18 cellular contexts compared by ENCODE assay signal in the genomic region with DNA sequence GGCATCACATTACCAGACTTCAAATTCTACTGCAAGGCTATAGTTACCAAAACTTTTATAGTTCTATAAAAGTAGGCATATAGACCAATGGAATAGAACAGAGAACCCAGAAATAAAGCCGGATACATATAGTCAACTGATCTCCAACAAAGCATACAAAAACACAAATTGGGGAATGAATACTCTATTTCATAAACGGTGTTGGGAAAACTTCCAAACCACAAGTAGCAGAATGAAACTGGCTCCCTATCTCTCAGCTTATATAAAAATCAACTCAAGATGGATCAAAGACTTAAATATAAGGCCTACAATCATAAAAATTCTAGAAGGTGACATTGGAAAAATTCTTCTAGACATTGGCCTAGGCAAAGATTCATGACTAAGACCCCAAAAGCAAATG.
DNase-seq lines count a peak whose midpoint lies in the region; ATAC-seq lines count a peak whose summit lies in the region.
"Had no signal": no experiment of that assay in that cellular context is flagged by ENCODE, and none has a peak within 500 bp of the region (broad histone marks: within the 10 kb centered on the region; RNA-seq: fewer than 3 reads in every experiment).

No MANE protein-coding gene starts in this region.

- H3K36me3 ChIP-seq in adipocyte (ENCODE audit: control insufficient read depth, insufficient read depth, low read length, severe bottlenecking), result no peaks in the 10 kb centered on the region
- H3K36me3 ChIP-seq: BLaER1 had no signal

- DNase-seq in M059J (ENCODE audit: low read depth) (peak; percentile 29), adipocyte (ENCODE audit: low read depth) (peak; percentile 18), fibroblast of gingiva (ENCODE audit: low read depth) (peak; percentile 44), iris pigment epithelial cell (ENCODE audit: low read depth) (peak; percentile 52), left lobe of liver (ENCODE audit: low spot score) (no peak), NCI-H146 treated with DMSO at 0.1 percent for 48 hours (lab: John Stamatoyannopoulos, UW; ENCODE audit: unreplicated experiment) (no peak)
- no peak for DNase-seq in activated effector memory CD4-positive, alpha-beta T cell treated with Interleukin-2 at 50 U/mL for 16 hours
- DNase-seq: 8988T; CD4-positive, alpha-beta memory T cell; DMS153; DMS79; GDM1; GOT3; H7; HFFc6 had no signal

- H3K27me3 ChIP-seq in adipocyte (replicated peaks; ENCODE audit: control insufficient read depth, insufficient read depth, low read length), result no peaks in the 10 kb centered on the region
- H3K27me3 ChIP-seq: BLaER1 had no signal

- H3K4me1 ChIP-seq in adipocyte (ENCODE audit: control insufficient read depth, insufficient read depth, low read length), result peaks cover under 1% of the 10 kb centered on the region
- H3K4me1 ChIP-seq: BLaER1 had no signal

- no peak overlapping the region for H3K9ac ChIP-seq in adipocyte (ENCODE audit: low read length)
- H3K9ac ChIP-seq: BLaER1 had no signal

- H3K4me3 ChIP-seq in adipocyte (ENCODE audit: low read length), result no peak overlapping the region
- H3K4me3 ChIP-seq: BLaER1 had no signal

- ATAC-seq in left lobe of liver (no peak), HG03045 (IDR thresholded peaks at IDR 0.05; ENCODE audit: unreplicated experiment) (no peak)
- ATAC-seq: HCT116 had no signal

- peaks cover 16% of the 10 kb centered on the region for H3K9me3 ChIP-seq in adipocyte (ENCODE audit: control insufficient read depth, low read length)

Comparison
In these comparisons a context has a peak if more than half of its experiments do, and no peak if none do; other contexts are left out.
1. DNase-seq: peak in M059J (single experiment), adipocyte (single experiment), fibroblast of gingiva (single experiment) and iris pigment epithelial cell (single experiment); none in left lobe of liver (single experiment), NCI-H146 treated with DMSO at 0.1 percent for 48 hours (single experiment) and activated effector memory CD4-positive, alpha-beta T cell treated with Interleukin-2 at 50 U/mL for 16 hours (single experiment).